ENCODE assay signal across 17 cellular contexts in genomic region chr16:63702981-63703590, GRCh38.
DNase-seq lines count a peak whose midpoint lies in the region; ATAC-seq and TF ChIP-seq lines count a peak whose summit lies in the region.
"Had no signal": no experiment of that assay in that cellular context is flagged by ENCODE, and none has a peak within 500 bp of the region (broad histone marks: within the 10 kb centered on the region; RNA-seq: fewer than 3 reads in every experiment).

No MANE protein-coding gene starts in this region.

- in situ Hi-C loops in GM13977 (cut with MboI; ENCODE audit: low pct_unique_long_range_greater_than_20kb, low sequenced_read_pairs, unreplicated experiment), result no loop called here

- H3K27ac Mint-ChIP-seq in neural progenitor cell (no peak overlapping the region), immature natural killer cell (no peak overlapping the region)
- H3K27ac Mint-ChIP-seq: B cell had no signal

- H3K9me3 Mint-ChIP-seq in neural progenitor cell, result no peaks in the 10 kb centered on the region
- peaks cover 2 to 66% (median 44%) of the 10 kb centered on the region in 6 donors for H3K9me3 Mint-ChIP-seq in immature natural killer cell

- H3K4me2 ChIP-seq in OCI-LY3 (ENCODE audit: low read length) (0 out of 2 replicates have a peak overlapping the region, but pooled peaks have one; percentile 4), neural progenitor cell (no peak overlapping the region)

- no peak for ATAC-seq in GM21825 (IDR thresholded peaks at IDR 0.05; ENCODE audit: unreplicated experiment)

- no peak overlapping the region for H3K27ac ChIP-seq in OCI-LY3 (ENCODE audit: low read length)
- H3K27ac ChIP-seq in neural progenitor cell, result no peak overlapping the region
- H3K27ac ChIP-seq: thoracic aorta had no signal

- H3K27me3 ChIP-seq in OCI-LY3 (ENCODE audit: low read depth, low read length) (no peaks in the 10 kb centered on the region), neural progenitor cell (no peaks in the 10 kb centered on the region)

- H3K36me3 ChIP-seq in OCI-LY3 (replicated peaks; ENCODE audit: low read depth, low read length), result no peaks in the 10 kb centered on the region
- H3K36me3 ChIP-seq in neural progenitor cell, result no peaks in the 10 kb centered on the region
- H3K36me3 ChIP-seq: thoracic aorta had no signal

- H3K4me3 ChIP-seq in OCI-LY3 (ENCODE audit: low read length) (no peak overlapping the region), fibroblast of pulmonary artery (replicated peaks; ENCODE audit: low read depth, low read length) (no peak overlapping the region), neural progenitor cell (no peak overlapping the region)
- H3K4me3 ChIP-seq: thoracic aorta had no signal

- no peak overlapping the region for H3K4me3 Mint-ChIP-seq in neural progenitor cell
- H3K4me3 Mint-ChIP-seq in immature natural killer cell, result no peak overlapping the region
- H3K4me3 Mint-ChIP-seq: B cell had no signal

- no peak overlapping the region for H2AFZ ChIP-seq in OCI-LY3 (ENCODE audit: low read depth, low read length)
- H2AFZ ChIP-seq in neural progenitor cell (replicated peaks), result peak overlapping the region; percentile 37

- no peaks in the 10 kb centered on the region for H3K79me2 ChIP-seq in OCI-LY3 (ENCODE audit: low read length)
- no peaks in the 10 kb centered on the region for H3K79me2 ChIP-seq in neural progenitor cell (ENCODE audit: low read depth)

- DNase-seq in GM13977 (ENCODE audit: low spot score), result no peak
- peak; percentile 12 for DNase-seq in fibroblast of pulmonary artery (ENCODE audit: low read depth)
- peak; percentile 14 for DNase-seq in neural progenitor cell (ENCODE audit: low spot score)
- DNase-seq in immature natural killer cell, result no peak
- DNase-seq in globus pallidus (ENCODE audit: low spot score), result no peak
- DNase-seq in Kasumi-1 (lab: John Stamatoyannopoulos, UW), result no peak
- DNase-seq: activated CD4-positive, alpha-beta T cell treated with anti-CD3 and anti-CD28 coated beads, Interleukin-2, amount 50 U/mL, for 4 hours; activated T-cell treated with anti-CD3 and anti-CD28 coated beads, Interleukin-2, amount 50 U/mL, for 1 hour; foreskin fibroblast; midbrain; NCI-H1694 treated with DMSO at 0.1 percent for 48 hours; NCI-H526 treated with DMSO at 0.1 percent for 48 hours; stimulated activated CD4-positive, alpha-beta T cell treated with anti-CD3 and anti-CD28 coated beads, Interleukin-4, amount 100 ng/mL, for 24 hours had no signal

- no peaks in the 10 kb centered on the region for H3K4me1 Mint-ChIP-seq in neural progenitor cell
- H3K4me1 Mint-ChIP-seq in immature natural killer cell, result no peaks in the 10 kb centered on the region
- H3K4me1 Mint-ChIP-seq: B cell had no signal

- H3K27me3 Mint-ChIP-seq in neural progenitor cell (ENCODE audit: insufficient read depth, low read depth) (no peaks in the 10 kb centered on the region), immature natural killer cell (ENCODE audit: low read depth in 3 of 3) (peaks cover 0 to 5% (median 4%) of the 10 kb centered on the region in 3 donors)
- H3K27me3 Mint-ChIP-seq: B cell had no signal

- H3K36me3 Mint-ChIP-seq in neural progenitor cell, result no peaks in the 10 kb centered on the region
- peaks cover 0 to 6% (median 0%) of the 10 kb centered on the region in 3 donors for H3K36me3 Mint-ChIP-seq in immature natural killer cell

- no peaks in the 10 kb centered on the region for H4K20me1 ChIP-seq in OCI-LY3 (ENCODE audit: insufficient read depth, low read length)
- no peaks in the 10 kb centered on the region for H4K20me1 ChIP-seq in neural progenitor cell (ENCODE audit: low read depth)

- TF ChIP-seq CTCF in GM13977 (IDR thresholded peaks at IDR 0.05; ENCODE audit: extremely low read depth, insufficient read depth, missing control alignments) (peak; percentile 17), OCI-LY3 (IDR thresholded peaks at IDR 0.05; ENCODE audit: low read depth, low read length) (peak; percentile 20; the same call in 1 of the 2 replicates), fibroblast of pulmonary artery (IDR thresholded peaks at IDR 0.05; ENCODE audit: low read length, missing control alignments) (no peak), neural progenitor cell (IDR thresholded peaks at IDR 0.05) (peak; percentile 21)

- H3K4me1 ChIP-seq in OCI-LY3 (ENCODE audit: low read length) (no peaks in the 10 kb centered on the region; the same call in 1 of the 2 replicates), neural progenitor cell (no peaks in the 10 kb centered on the region)

- H3F3A ChIP-seq in neural progenitor cell (ENCODE audit: low read depth), result no peaks in the 10 kb centered on the region

- no peak overlapping the region for H3K9ac ChIP-seq in OCI-LY3 (ENCODE audit: low read length)
- no peak overlapping the region for H3K9ac ChIP-seq in neural progenitor cell

- no peaks in the 10 kb centered on the region for H3K9me3 ChIP-seq in OCI-LY3 (ENCODE audit: insufficient read depth, low read length)
- no peaks in the 10 kb centered on the region for H3K9me3 ChIP-seq in neural progenitor cell (ENCODE audit: low read depth)
- H3K9me3 ChIP-seq: thoracic aorta had no signal

Comparison
In these comparisons a context has a peak if more than half of its experiments do, and no peak if none do; other contexts are left out.
1. DNase-seq: peak in fibroblast of pulmonary artery (single experiment) and neural progenitor cell (single experiment); none in GM13977 (single experiment), immature natural killer cell (0 of 3), globus pallidus (single experiment) and Kasumi-1 (0 of 2).